In genomic region chr12:109047081-109047805, GRCh38 we compare ENCODE assay signal across 31 cellular contexts. TPM values are rescaled to one million over a fixed set of nuclear protein-coding genes. Genes with fewer than 3 reads are reported as not detected.
DNase-seq lines count a peak whose midpoint lies in the region; ATAC-seq, FAIRE-seq and TF ChIP-seq lines count a peak whose summit lies in the region.
"Had no signal": no experiment of that assay in that cellular context is flagged by ENCODE, and none has a peak within 500 bp of the region (broad histone marks: within the 10 kb centered on the region; RNA-seq: fewer than 3 reads in every experiment).

No MANE protein-coding gene starts in this region.

- no peak overlapping the region for H3K27ac Mint-ChIP-seq in activated CD8-positive, alpha-beta T cell treated with anti-CD3 and anti-CD28 coated beads, Interleukin-2, amount 10 ng/mL, durations not matched to agents 7 days and 5 days
- no peak overlapping the region for H3K27ac Mint-ChIP-seq in activated CD8-positive, alpha-beta T cell treated with anti-CD3 and anti-CD28 coated beads for 36 hours
- H3K27ac Mint-ChIP-seq in stimulated activated effector memory CD8-positive, alpha-beta T cell treated with anti-CD3 and anti-CD28 coated beads, Interleukin-12 subunit alpha, Interleukin-12 subunit beta, amount 100 ng/mL, for 72 hours = no peak overlapping the region
- H3K27ac Mint-ChIP-seq: activated T-helper 1 cell treated with anti-CD3 and anti-CD28 coated beads, Interleukin-12 subunit alpha, Interleukin-12 subunit beta, Interleukin-2, Interleukin-4 antibody, amounts not matched to agents 30 ng/mL and 10 ng/mL and 1 ng/mL, durations not matched to agents 14 hours and 24 hours and 36 hours; nephron; T-helper 1 cell treated with Interleukin-12 subunit alpha and Interleukin-12 subunit beta and Interleukin-4 antibody, amounts not matched to agents 30 μg/mL and 1 μg/mL, for 36 hours had no signal

- H3K4me3 Mint-ChIP-seq in activated CD8-positive, alpha-beta T cell treated with anti-CD3 and anti-CD28 coated beads, Interleukin-2, amount 10 ng/mL, durations not matched to agents 7 days and 5 days = no peak overlapping the region
- no peak overlapping the region for H3K4me3 Mint-ChIP-seq in activated CD8-positive, alpha-beta T cell treated with anti-CD3 and anti-CD28 coated beads for 36 hours
- H3K4me3 Mint-ChIP-seq in stimulated activated effector memory CD8-positive, alpha-beta T cell treated with anti-CD3 and anti-CD28 coated beads, Interleukin-12 subunit alpha, Interleukin-12 subunit beta, amount 100 ng/mL, for 72 hours = no peak overlapping the region
- H3K4me3 Mint-ChIP-seq: activated T-helper 1 cell treated with anti-CD3 and anti-CD28 coated beads, Interleukin-12 subunit alpha, Interleukin-12 subunit beta, Interleukin-2, Interleukin-4 antibody, amounts not matched to agents 30 ng/mL and 10 ng/mL and 1 ng/mL, durations not matched to agents 14 hours and 24 hours and 36 hours; nephron; T-helper 1 cell treated with Interleukin-12 subunit alpha and Interleukin-12 subunit beta and Interleukin-4 antibody, amounts not matched to agents 30 μg/mL and 1 μg/mL, for 36 hours had no signal

- H3K9me3 Mint-ChIP-seq in activated CD8-positive, alpha-beta T cell treated with anti-CD3 and anti-CD28 coated beads, Interleukin-2, amount 10 ng/mL, durations not matched to agents 7 days and 5 days (ENCODE audit: insufficient read depth) = no peaks in the 10 kb centered on the region
- H3K9me3 Mint-ChIP-seq in activated CD8-positive, alpha-beta T cell treated with anti-CD3 and anti-CD28 coated beads for 36 hours = no peaks in the 10 kb centered on the region
- H3K9me3 Mint-ChIP-seq in stimulated activated effector memory CD8-positive, alpha-beta T cell treated with anti-CD3 and anti-CD28 coated beads, Interleukin-12 subunit alpha, Interleukin-12 subunit beta, amount 100 ng/mL, for 72 hours = no peaks in the 10 kb centered on the region
- H3K9me3 Mint-ChIP-seq: activated T-helper 1 cell treated with anti-CD3 and anti-CD28 coated beads, Interleukin-12 subunit alpha, Interleukin-12 subunit beta, Interleukin-2, Interleukin-4 antibody, amounts not matched to agents 30 ng/mL and 10 ng/mL and 1 ng/mL, durations not matched to agents 14 hours and 24 hours and 36 hours; nephron; T-helper 1 cell treated with Interleukin-12 subunit alpha and Interleukin-12 subunit beta and Interleukin-4 antibody, amounts not matched to agents 30 μg/mL and 1 μg/mL, for 36 hours had no signal

- peak; percentile 44 for ATAC-seq in activated CD8-positive, alpha-beta T cell treated with anti-CD3 and anti-CD28 coated beads, Interleukin-2, amount 10 ng/mL, durations not matched to agents 7 days and 5 days
- ATAC-seq in activated CD8-positive, alpha-beta T cell treated with anti-CD3 and anti-CD28 coated beads for 36 hours = no peak
- ATAC-seq in stimulated activated effector memory CD8-positive, alpha-beta T cell treated with anti-CD3 and anti-CD28 coated beads, Interleukin-12 subunit alpha, Interleukin-12 subunit beta, amount 100 ng/mL, for 72 hours = peak; percentile 65
- ATAC-seq: left ventricle myocardium superior, pancreas had no signal

- peaks cover 6% of the 10 kb centered on the region for H3K36me3 Mint-ChIP-seq in activated CD8-positive, alpha-beta T cell treated with anti-CD3 and anti-CD28 coated beads, Interleukin-2, amount 10 ng/mL, durations not matched to agents 7 days and 5 days (ENCODE audit: low read depth)
- peaks cover 6% of the 10 kb centered on the region for H3K36me3 Mint-ChIP-seq in activated CD8-positive, alpha-beta T cell treated with anti-CD3 and anti-CD28 coated beads for 36 hours (ENCODE audit: low read depth)
- H3K36me3 Mint-ChIP-seq in stimulated activated effector memory CD8-positive, alpha-beta T cell treated with anti-CD3 and anti-CD28 coated beads, Interleukin-12 subunit alpha, Interleukin-12 subunit beta, amount 100 ng/mL, for 72 hours = no peaks in the 10 kb centered on the region

- H3K4me1 Mint-ChIP-seq in activated CD8-positive, alpha-beta T cell treated with anti-CD3 and anti-CD28 coated beads, Interleukin-2, amount 10 ng/mL, durations not matched to agents 7 days and 5 days (ENCODE audit: low read depth) = peaks cover 19% of the 10 kb centered on the region
- H3K4me1 Mint-ChIP-seq in activated CD8-positive, alpha-beta T cell treated with anti-CD3 and anti-CD28 coated beads for 36 hours (ENCODE audit: low read depth) = peaks cover 7% of the 10 kb centered on the region
- H3K4me1 Mint-ChIP-seq in stimulated activated effector memory CD8-positive, alpha-beta T cell treated with anti-CD3 and anti-CD28 coated beads, Interleukin-12 subunit alpha, Interleukin-12 subunit beta, amount 100 ng/mL, for 72 hours = peaks cover 10% of the 10 kb centered on the region

- DNase-seq in activated CD8-positive, alpha-beta T cell treated with anti-CD3 and anti-CD28 coated beads, Interleukin-2, amount 10 ng/mL, durations not matched to agents 7 days and 5 days = no peak
- DNase-seq in activated CD8-positive, alpha-beta T cell treated with anti-CD3 and anti-CD28 coated beads for 36 hours = no peak
- DNase-seq in RCC 7860 (ENCODE audit: low spot score) = peak; percentile 9
- DNase-seq in epithelial cell of prostate (ENCODE audit: low read depth, low spot score) = peak; percentile 5
- peak in 1 of 2 donors; percentile 22 for DNase-seq in stimulated activated effector memory CD8-positive, alpha-beta T cell treated with anti-CD3 and anti-CD28 coated beads, Interleukin-12 subunit alpha, Interleukin-12 subunit beta, amount 100 ng/mL, for 72 hours (ENCODE audit: low spot score in 2 of 2)
- no peak for DNase-seq in activated naive CD4-positive, alpha-beta T cell treated with Interleukin-2 at 50 U/mL for 16 hours
- DNase-seq in NCI-H187 (lab: John Stamatoyannopoulos, UW) = no peak
- DNase-seq in activated T-cell treated with anti-CD3 and anti-CD28 coated beads, Interleukin-2, amount 50 U/mL, for 1 hour = no peak
- DNase-seq: activated CD4-positive, alpha-beta T cell treated with anti-CD3 and anti-CD28 coated beads for 4 hours; activated naive CD4-positive, alpha-beta T cell treated with anti-CD3 and anti-CD28 coated beads, Interleukin-2, amount 50 U/mL, for 16 hours; cerebellar nuclear complex; DMS53; foreskin melanocyte; GOT3; hypothalamus; left ventricle myocardium superior; NCI-H1694; NCI-H2171; NCI-H510A treated with DMSO at 0.1 percent for 48 hours; pancreas; stimulated activated CD4-positive, alpha-beta T cell treated with anti-CD3 and anti-CD28 coated beads, Interleukin-4, amount 100 ng/mL, for 1 hour; stimulated activated naive CD4-positive, alpha-beta T cell had no signal

- H3K27me3 Mint-ChIP-seq in activated CD8-positive, alpha-beta T cell treated with anti-CD3 and anti-CD28 coated beads, Interleukin-2, amount 10 ng/mL, durations not matched to agents 7 days and 5 days (ENCODE audit: low read depth) = peaks cover 18% of the 10 kb centered on the region
- peaks cover 7% of the 10 kb centered on the region for H3K27me3 Mint-ChIP-seq in activated CD8-positive, alpha-beta T cell treated with anti-CD3 and anti-CD28 coated beads for 36 hours

- POLR2A ChIA-PET in activated CD8-positive, alpha-beta T cell treated with anti-CD3 and anti-CD28 coated beads, Interleukin-2, amount 10 ng/mL, durations not matched to agents 7 days and 5 days (lab: Charles Lee) = interaction anchor here (0.6 kb wide), 1 partner anchor 1796 kb away, joined by 3 read pairs; no protein-coding TSS in a partner anchor
- POLR2A ChIA-PET in activated CD8-positive, alpha-beta T cell treated with anti-CD3 and anti-CD28 coated beads for 36 hours (lab: Charles Lee) = interaction anchor here (0.6 kb wide), 1 partner anchor 316 kb away, joined by 3 read pairs; the partner anchor contains the start of gene CORO1C

- no peak overlapping the region for H3K27ac ChIP-seq in epithelial cell of prostate
- H3K27ac ChIP-seq: 22Rv1, KMS-11, pancreas, right atrium auricular region, SK-N-MC had no signal

- TF ChIP-seq CTCF in activated CD8-positive, alpha-beta T cell treated with anti-CD3 and anti-CD28 coated beads for 36 hours (IDR thresholded peaks at IDR 0.05) = no peak

- intact Hi-C loops in activated CD8-positive, alpha-beta T cell treated with anti-CD3 and anti-CD28 coated beads for 36 hours (cut with micrococcal nuclease) = no loop called here

- CTCF ChIA-PET in activated CD8-positive, alpha-beta T cell treated with anti-CD3 and anti-CD28 coated beads, Interleukin-2, amount 10 ng/mL, durations not matched to agents 7 days and 5 days (lab: Charles Lee) = no interaction called here
- CTCF ChIA-PET in activated CD8-positive, alpha-beta T cell treated with anti-CD3 and anti-CD28 coated beads for 36 hours (lab: Charles Lee) = no interaction called here

- FAIRE-seq in RCC 7860 (lab: Jason Lieb, UNC) = no peak
- FAIRE-seq: HTR-8/SVneo, pancreas had no signal

RNA-seq across cellular contexts. Expression of gene USP30, which starts 5.1 kb away (rescaled TPM):
- 1 to 10 TPM; 5.9 to 8.8 TPM for total RNA-seq in activated CD8-positive, alpha-beta T cell treated with anti-CD3 and anti-CD28 coated beads, Interleukin-2, amount 10 ng/mL, durations not matched to agents 7 days and 5 days
- total RNA-seq in activated CD8-positive, alpha-beta T cell treated with anti-CD3 and anti-CD28 coated beads for 36 hours = 10 to 100 TPM in 1 of 2 experiments, 1 to 10 TPM in 1; 7.4 to 10.0 TPM

RNA-seq across cellular contexts. Expression of gene SVOP, which starts 26.4 kb away (rescaled TPM):
- not detected for total RNA-seq in activated CD8-positive, alpha-beta T cell treated with anti-CD3 and anti-CD28 coated beads, Interleukin-2, amount 10 ng/mL, durations not matched to agents 7 days and 5 days
- not detected for total RNA-seq in activated CD8-positive, alpha-beta T cell treated with anti-CD3 and anti-CD28 coated beads for 36 hours
- total RNA-seq: activated T-helper 1 cell treated with anti-CD3 and anti-CD28 coated beads, Interleukin-12 subunit alpha, Interleukin-12 subunit beta, Interleukin-2, Interleukin-4 antibody, amounts not matched to agents 30 ng/mL and 10 ng/mL and 1 ng/mL, durations not matched to agents 14 hours and 24 hours and 36 hours; mononuclear cell had no signal

RNA-seq across cellular contexts. Expression of gene ALKBH2, which starts 46.0 kb away (rescaled TPM):
- 10 to 100 TPM; 10.8 to 15.3 TPM for total RNA-seq in activated CD8-positive, alpha-beta T cell treated with anti-CD3 and anti-CD28 coated beads, Interleukin-2, amount 10 ng/mL, durations not matched to agents 7 days and 5 days
- total RNA-seq in activated CD8-positive, alpha-beta T cell treated with anti-CD3 and anti-CD28 coated beads for 36 hours = 10 to 100 TPM; 35.6 to 37.8 TPM

RNA-seq across cellular contexts. Expression of gene UNG, which starts 50.2 kb away (rescaled TPM):
- total RNA-seq in activated CD8-positive, alpha-beta T cell treated with anti-CD3 and anti-CD28 coated beads, Interleukin-2, amount 10 ng/mL, durations not matched to agents 7 days and 5 days = 10 to 100 TPM; 61.5 to 66.8 TPM
- 10 to 100 TPM; 86.4 to 93.3 TPM for total RNA-seq in activated CD8-positive, alpha-beta T cell treated with anti-CD3 and anti-CD28 coated beads for 36 hours

Comparison
In these comparisons a context has a peak if more than half of its experiments do, and no peak if none do; other contexts are left out.
1. DNase-seq: peak in RCC 7860 (single experiment) and epithelial cell of prostate (single experiment); none in activated CD8-positive, alpha-beta T cell treated with anti-CD3 and anti-CD28 coated beads, Interleukin-2, amount 10 ng/mL, durations not matched to agents 7 days and 5 days (single experiment), activated CD8-positive, alpha-beta T cell treated with anti-CD3 and anti-CD28 coated beads for 36 hours (single experiment), activated naive CD4-positive, alpha-beta T cell treated with Interleukin-2 at 50 U/mL for 16 hours (single experiment), NCI-H187 (0 of 2) and activated T-cell treated with anti-CD3 and anti-CD28 coated beads, Interleukin-2, amount 50 U/mL, for 1 hour (single experiment).